12 cellular contexts compared by ENCODE assay signal in genomic region chr22:36865346-36865745, GRCh38. TPM values are rescaled to one million over a fixed set of nuclear protein-coding genes. Genes with fewer than 3 reads are reported as not detected.
DNase-seq lines count a peak whose midpoint lies in the region; ATAC-seq and TF ChIP-seq lines count a peak whose summit lies in the region.
"Had no signal": no experiment of that assay in that cellular context is flagged by ENCODE, and none has a peak within 500 bp of the region (broad histone marks: within the 10 kb centered on the region; RNA-seq: fewer than 3 reads in every experiment).

No MANE protein-coding gene starts in this region.

- no peak for TF ChIP-seq CTCF in RWPE2 (IDR thresholded peaks at IDR 0.05; ENCODE audit: poor library complexity, severe bottlenecking)
- TF ChIP-seq CTCF in fibroblast of pulmonary artery (IDR thresholded peaks at IDR 0.05; ENCODE audit: low read length, missing control alignments), result no peak
- no peak for TF ChIP-seq CTCF in type B pancreatic cell (conservative IDR thresholded peaks at IDR 0.05)

- peak overlapping the region; percentile 8 for H3K27ac Mint-ChIP-seq in activated T-cell treated with anti-CD3 and anti-CD28 coated beads, Interleukin-2, amount 50 U/mL, for 24 hours
- H3K27ac Mint-ChIP-seq in stimulated activated memory B cell treated with anti-CD40 and anti-IgM and Interleukin-4, amounts not matched to agents 10 μg/mL and 1 μg/mL and 100 μg/mL, for 72 hours, result peak overlapping the region; percentile 100
- H3K27ac Mint-ChIP-seq in type B pancreatic cell, result no peak overlapping the region

- H3K4me3 Mint-ChIP-seq in activated T-cell treated with anti-CD3 and anti-CD28 coated beads, Interleukin-2, amount 50 U/mL, for 24 hours, result no peak overlapping the region
- H3K4me3 Mint-ChIP-seq in stimulated activated memory B cell treated with anti-CD40 and anti-IgM and Interleukin-4, amounts not matched to agents 10 μg/mL and 1 μg/mL and 100 μg/mL, for 72 hours, result peak overlapping the region; percentile 42
- H3K4me3 Mint-ChIP-seq in type B pancreatic cell, result no peak overlapping the region
- H3K4me3 Mint-ChIP-seq: stimulated activated naive CD8-positive, alpha-beta T cell treated with anti-CD3 and anti-CD28 coated beads, Interleukin-15, Interleukin-2, amounts not matched to agents 100 ng/mL and 50 ng/mL, for 24 hours had no signal

- no peak overlapping the region for H3K4me3 ChIP-seq in RWPE2 (ENCODE audit: severe bottlenecking)
- no peak overlapping the region for H3K4me3 ChIP-seq in fibroblast of pulmonary artery (replicated peaks; ENCODE audit: low read depth, low read length)
- H3K4me3 ChIP-seq: esophagus squamous epithelium had no signal

- DNase-seq in activated T-cell treated with anti-CD3 and anti-CD28 coated beads, Interleukin-2, amount 50 U/mL, for 24 hours, result no peak
- DNase-seq in activated T-cell treated with anti-CD3 and anti-CD28 coated beads for 4 hours, result no peak
- no peak for DNase-seq in RWPE2 (ENCODE audit: low spot score)
- peak; percentile 35 for DNase-seq in fibroblast of pulmonary artery (ENCODE audit: low read depth)
- DNase-seq in type B pancreatic cell (ENCODE audit: extremely low spot score, unreplicated experiment), result no peak
- DNase-seq in activated effector memory CD4-positive, alpha-beta T cell treated with anti-CD3 and anti-CD28 coated beads, Interleukin-2, amount 50 U/mL, for 16 hours, result no peak
- DNase-seq: activated CD8-positive, alpha-beta memory T cell treated with anti-CD3 and anti-CD28 coated beads, Interleukin-2, amount 50 U/mL, for 4 hours; esophagus squamous epithelium; SHP77 had no signal

- peaks cover 28% of the 10 kb centered on the region for H3K4me1 Mint-ChIP-seq in activated T-cell treated with anti-CD3 and anti-CD28 coated beads, Interleukin-2, amount 50 U/mL, for 24 hours (ENCODE audit: low read depth)
- peaks cover 66% of the 10 kb centered on the region for H3K4me1 Mint-ChIP-seq in stimulated activated memory B cell treated with anti-CD40 and anti-IgM and Interleukin-4, amounts not matched to agents 10 μg/mL and 1 μg/mL and 100 μg/mL, for 72 hours
- H3K4me1 Mint-ChIP-seq in type B pancreatic cell (ENCODE audit: unreplicated experiment), result no peaks in the 10 kb centered on the region

- H3K4me1 ChIP-seq in RWPE2 (ENCODE audit: insufficient read depth, poor library complexity, severe bottlenecking), result peaks cover 7% of the 10 kb centered on the region

- H3K27me3 ChIP-seq in RWPE2 (ENCODE audit: insufficient read depth, poor library complexity, severe bottlenecking), result no peaks in the 10 kb centered on the region

- H3K36me3 Mint-ChIP-seq in activated T-cell treated with anti-CD3 and anti-CD28 coated beads, Interleukin-2, amount 50 U/mL, for 24 hours (ENCODE audit: low read depth), result no peaks in the 10 kb centered on the region
- peaks cover 48% of the 10 kb centered on the region for H3K36me3 Mint-ChIP-seq in stimulated activated memory B cell treated with anti-CD40 and anti-IgM and Interleukin-4, amounts not matched to agents 10 μg/mL and 1 μg/mL and 100 μg/mL, for 72 hours
- no peaks in the 10 kb centered on the region for H3K36me3 Mint-ChIP-seq in type B pancreatic cell

- H3K36me3 ChIP-seq in RWPE2 (ENCODE audit: low read depth), result no peaks in the 10 kb centered on the region
- H3K36me3 ChIP-seq: esophagus squamous epithelium had no signal

- ATAC-seq in RWPE2 (ENCODE audit: low read depth) (peak; percentile 26; the same call in 1 of the 3 replicates), HG02840 (IDR thresholded peaks at IDR 0.05; ENCODE audit: low FRiP score, unreplicated experiment) (no peak)
- no peak for ATAC-seq in stimulated activated memory B cell treated with anti-CD40 and anti-IgM and Interleukin-4, amounts not matched to agents 10 μg/mL and 1 μg/mL and 100 μg/mL, for 72 hours

- no peaks in the 10 kb centered on the region for H3K27me3 Mint-ChIP-seq in activated T-cell treated with anti-CD3 and anti-CD28 coated beads, Interleukin-2, amount 50 U/mL, for 24 hours
- no peaks in the 10 kb centered on the region for H3K27me3 Mint-ChIP-seq in stimulated activated memory B cell treated with anti-CD40 and anti-IgM and Interleukin-4, amounts not matched to agents 10 μg/mL and 1 μg/mL and 100 μg/mL, for 72 hours
- peaks cover 41% of the 10 kb centered on the region for H3K27me3 Mint-ChIP-seq in type B pancreatic cell
- H3K27me3 Mint-ChIP-seq: stimulated activated naive CD8-positive, alpha-beta T cell treated with anti-CD3 and anti-CD28 coated beads, Interleukin-15, Interleukin-2, amounts not matched to agents 100 ng/mL and 50 ng/mL, for 24 hours had no signal

- no peaks in the 10 kb centered on the region for H3K9me3 Mint-ChIP-seq in activated T-cell treated with anti-CD3 and anti-CD28 coated beads, Interleukin-2, amount 50 U/mL, for 24 hours
- H3K9me3 Mint-ChIP-seq in stimulated activated memory B cell treated with anti-CD40 and anti-IgM and Interleukin-4, amounts not matched to agents 10 μg/mL and 1 μg/mL and 100 μg/mL, for 72 hours, result peaks cover under 1% of the 10 kb centered on the region
- no peaks in the 10 kb centered on the region for H3K9me3 Mint-ChIP-seq in type B pancreatic cell
- H3K9me3 Mint-ChIP-seq: stimulated activated naive CD8-positive, alpha-beta T cell treated with anti-CD3 and anti-CD28 coated beads, Interleukin-15, Interleukin-2, amounts not matched to agents 100 ng/mL and 50 ng/mL, for 24 hours had no signal

- H3K9me3 ChIP-seq in RWPE2 (ENCODE audit: severe bottlenecking), result no peaks in the 10 kb centered on the region
- H3K9me3 ChIP-seq: esophagus squamous epithelium had no signal

- no peak overlapping the region for H3K27ac ChIP-seq in RWPE2 (ENCODE audit: poor library complexity, severe bottlenecking)
- H3K27ac ChIP-seq: esophagus squamous epithelium had no signal

RNA-seq across cellular contexts. Expression of gene NCF4, which starts 4.5 kb away (rescaled TPM):
- total RNA-seq in type B pancreatic cell (ENCODE audit: low replicate concordance), result 0.59 TPM in 1 of 2 replicates, not detected in the other

RNA-seq across cellular contexts. Expression of gene CSF2RB, which starts 48.1 kb away (rescaled TPM):
- total RNA-seq in type B pancreatic cell (ENCODE audit: low replicate concordance), result 0.72 and 1.6 TPM in 2 replicates

RNA-seq across cellular contexts. Expression of gene PVALB, which starts 48.5 kb away (rescaled TPM):
- 0.75 TPM in 1 of 2 replicates, not detected in the other for total RNA-seq in type B pancreatic cell (ENCODE audit: low replicate concordance)
- total RNA-seq: esophagus squamous epithelium had no signal
